1 cellular context compared by ENCODE assay signal in the genomic region with DNA sequence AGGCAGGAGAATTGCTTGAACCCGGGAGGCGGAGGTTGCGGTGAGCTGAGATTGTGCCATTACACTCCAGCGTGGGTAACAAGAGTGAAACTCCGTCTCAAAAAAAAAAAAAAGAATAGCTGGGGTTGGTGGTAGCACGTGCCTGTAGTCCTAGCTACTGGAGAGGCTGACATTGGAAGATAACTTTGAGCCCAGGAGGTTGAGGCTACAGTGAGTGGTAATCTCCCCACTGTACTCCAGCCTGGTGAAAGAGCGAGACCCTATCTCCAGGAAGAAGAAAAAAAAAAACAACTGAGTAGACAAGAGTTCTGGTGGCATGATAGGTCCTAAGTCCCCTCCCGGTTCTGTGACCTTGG.
TF ChIP-seq lines count a peak whose summit lies in the region.

No MANE protein-coding gene starts in this region.

TF ChIP-seq in WTC11, 78 proteins besides CTCF, POLR2A, EP300 and RAD21 (continued from another document):
- TF ChIP-seq, protein P1, sequence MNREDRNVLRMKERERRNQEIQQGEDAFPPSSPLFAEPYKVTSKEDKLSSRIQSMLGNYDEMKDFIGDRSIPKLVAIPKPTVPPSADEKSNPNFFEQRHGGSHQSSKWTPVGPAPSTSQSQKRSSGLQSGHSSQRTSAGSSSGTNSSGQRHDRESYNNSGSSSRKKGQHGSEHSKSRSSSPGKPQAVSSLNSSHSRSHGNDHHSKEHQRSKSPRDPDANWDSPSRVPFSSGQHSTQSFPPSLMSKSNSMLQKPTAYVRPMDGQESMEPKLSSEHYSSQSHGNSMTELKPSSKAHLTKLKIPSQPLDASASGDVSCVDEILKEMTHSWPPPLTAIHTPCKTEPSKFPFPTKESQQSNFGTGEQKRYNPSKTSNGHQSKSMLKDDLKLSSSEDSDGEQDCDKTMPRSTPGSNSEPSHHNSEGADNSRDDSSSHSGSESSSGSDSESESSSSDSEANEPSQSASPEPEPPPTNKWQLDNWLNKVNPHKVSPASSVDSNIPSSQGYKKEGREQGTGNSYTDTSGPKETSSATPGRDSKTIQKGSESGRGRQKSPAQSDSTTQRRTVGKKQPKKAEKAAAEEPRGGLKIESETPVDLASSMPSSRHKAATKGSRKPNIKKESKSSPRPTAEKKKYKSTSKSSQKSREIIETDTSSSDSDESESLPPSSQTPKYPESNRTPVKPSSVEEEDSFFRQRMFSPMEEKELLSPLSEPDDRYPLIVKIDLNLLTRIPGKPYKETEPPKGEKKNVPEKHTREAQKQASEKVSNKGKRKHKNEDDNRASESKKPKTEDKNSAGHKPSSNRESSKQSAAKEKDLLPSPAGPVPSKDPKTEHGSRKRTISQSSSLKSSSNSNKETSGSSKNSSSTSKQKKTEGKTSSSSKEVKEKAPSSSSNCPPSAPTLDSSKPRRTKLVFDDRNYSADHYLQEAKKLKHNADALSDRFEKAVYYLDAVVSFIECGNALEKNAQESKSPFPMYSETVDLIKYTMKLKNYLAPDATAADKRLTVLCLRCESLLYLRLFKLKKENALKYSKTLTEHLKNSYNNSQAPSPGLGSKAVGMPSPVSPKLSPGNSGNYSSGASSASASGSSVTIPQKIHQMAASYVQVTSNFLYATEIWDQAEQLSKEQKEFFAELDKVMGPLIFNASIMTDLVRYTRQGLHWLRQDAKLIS (CRISPR knock-in tag; IDR thresholded peaks at IDR 0.05; ENCODE audit: borderline replicate concordance), result no peak
- no peak for TF ChIP-seq OVOL2 (CRISPR knock-in tag; IDR thresholded peaks at IDR 0.05; ENCODE audit: borderline replicate concordance)
- TF ChIP-seq KAT7 (CRISPR knock-in tag; IDR thresholded peaks at IDR 0.05; ENCODE audit: borderline replicate concordance), result no peak
- no peak for TF ChIP-seq NR3C1 (CRISPR knock-in tag; conservative IDR thresholded peaks at IDR 0.05; ENCODE audit: low read depth)
- TF ChIP-seq RORB (CRISPR knock-in tag; IDR thresholded peaks at IDR 0.05), result no peak
- no peak for TF ChIP-seq TCF7 (CRISPR knock-in tag; IDR thresholded peaks at IDR 0.05; ENCODE audit: low read depth)
